1 cellular context compared by ENCODE assay signal in the genomic region with DNA sequence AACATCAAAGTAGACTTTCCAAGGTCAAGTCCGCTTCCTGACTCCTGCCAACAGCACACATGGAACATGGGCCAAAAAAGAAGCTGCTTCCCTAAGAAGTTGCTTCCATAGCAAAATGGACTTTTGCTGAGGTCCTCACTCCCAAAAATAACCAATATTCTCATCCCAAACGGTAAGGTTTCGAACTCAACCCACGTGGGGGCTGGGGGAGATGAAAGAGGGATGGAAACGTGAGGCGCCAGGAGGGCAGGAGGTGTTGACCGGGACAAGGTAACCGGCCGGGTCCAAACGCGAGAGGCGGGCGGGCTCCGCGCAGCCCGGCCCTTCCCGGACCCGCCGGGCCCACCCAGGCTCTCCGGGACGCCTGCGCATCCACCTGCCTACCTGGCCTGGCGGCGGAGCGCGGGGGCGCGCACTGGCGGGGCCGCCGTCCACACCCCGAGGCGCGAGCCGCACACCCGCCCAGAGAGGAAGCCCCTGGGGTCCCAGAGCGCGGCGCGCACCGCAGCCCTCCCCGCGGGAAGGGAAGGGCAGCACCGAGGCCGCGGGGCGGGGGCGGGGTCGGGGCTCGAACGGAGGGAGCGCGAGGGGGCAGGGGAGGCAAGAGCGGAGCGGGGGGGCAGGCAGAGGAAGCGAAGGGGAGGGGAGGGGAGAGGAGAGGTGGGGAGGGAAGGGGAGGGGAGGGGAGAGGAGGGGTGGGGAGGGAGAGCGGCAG.
TF ChIP-seq lines count a peak whose summit lies in the region.

No MANE protein-coding gene starts in this region.

TF ChIP-seq in K562, 482 proteins besides CTCF, POLR2A, EP300 and RAD21 (continued from another document and continues in another):
- TF ChIP-seq, protein P1, sequence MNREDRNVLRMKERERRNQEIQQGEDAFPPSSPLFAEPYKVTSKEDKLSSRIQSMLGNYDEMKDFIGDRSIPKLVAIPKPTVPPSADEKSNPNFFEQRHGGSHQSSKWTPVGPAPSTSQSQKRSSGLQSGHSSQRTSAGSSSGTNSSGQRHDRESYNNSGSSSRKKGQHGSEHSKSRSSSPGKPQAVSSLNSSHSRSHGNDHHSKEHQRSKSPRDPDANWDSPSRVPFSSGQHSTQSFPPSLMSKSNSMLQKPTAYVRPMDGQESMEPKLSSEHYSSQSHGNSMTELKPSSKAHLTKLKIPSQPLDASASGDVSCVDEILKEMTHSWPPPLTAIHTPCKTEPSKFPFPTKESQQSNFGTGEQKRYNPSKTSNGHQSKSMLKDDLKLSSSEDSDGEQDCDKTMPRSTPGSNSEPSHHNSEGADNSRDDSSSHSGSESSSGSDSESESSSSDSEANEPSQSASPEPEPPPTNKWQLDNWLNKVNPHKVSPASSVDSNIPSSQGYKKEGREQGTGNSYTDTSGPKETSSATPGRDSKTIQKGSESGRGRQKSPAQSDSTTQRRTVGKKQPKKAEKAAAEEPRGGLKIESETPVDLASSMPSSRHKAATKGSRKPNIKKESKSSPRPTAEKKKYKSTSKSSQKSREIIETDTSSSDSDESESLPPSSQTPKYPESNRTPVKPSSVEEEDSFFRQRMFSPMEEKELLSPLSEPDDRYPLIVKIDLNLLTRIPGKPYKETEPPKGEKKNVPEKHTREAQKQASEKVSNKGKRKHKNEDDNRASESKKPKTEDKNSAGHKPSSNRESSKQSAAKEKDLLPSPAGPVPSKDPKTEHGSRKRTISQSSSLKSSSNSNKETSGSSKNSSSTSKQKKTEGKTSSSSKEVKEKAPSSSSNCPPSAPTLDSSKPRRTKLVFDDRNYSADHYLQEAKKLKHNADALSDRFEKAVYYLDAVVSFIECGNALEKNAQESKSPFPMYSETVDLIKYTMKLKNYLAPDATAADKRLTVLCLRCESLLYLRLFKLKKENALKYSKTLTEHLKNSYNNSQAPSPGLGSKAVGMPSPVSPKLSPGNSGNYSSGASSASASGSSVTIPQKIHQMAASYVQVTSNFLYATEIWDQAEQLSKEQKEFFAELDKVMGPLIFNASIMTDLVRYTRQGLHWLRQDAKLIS (CRISPR knock-in tag; IDR thresholded peaks at IDR 0.05): no peak
- peak; percentile 86 for TF ChIP-seq CCNT2 (IDR thresholded peaks at IDR 0.05; ENCODE audit: borderline replicate concordance, extremely low read depth, insufficient read length, low read depth, low read length)
- peak; percentile 59 for TF ChIP-seq MYC (IDR thresholded peaks at IDR 0.05; ENCODE audit: low read depth, low read length)
- no peak for TF ChIP-seq MYC (CRISPR knock-in tag; IDR thresholded peaks at IDR 0.05; ENCODE audit: borderline replicate concordance, low read depth)
- no peak for TF ChIP-seq ZNF212 (CRISPR knock-in tag; IDR thresholded peaks at IDR 0.05)
- TF ChIP-seq, protein P2, sequence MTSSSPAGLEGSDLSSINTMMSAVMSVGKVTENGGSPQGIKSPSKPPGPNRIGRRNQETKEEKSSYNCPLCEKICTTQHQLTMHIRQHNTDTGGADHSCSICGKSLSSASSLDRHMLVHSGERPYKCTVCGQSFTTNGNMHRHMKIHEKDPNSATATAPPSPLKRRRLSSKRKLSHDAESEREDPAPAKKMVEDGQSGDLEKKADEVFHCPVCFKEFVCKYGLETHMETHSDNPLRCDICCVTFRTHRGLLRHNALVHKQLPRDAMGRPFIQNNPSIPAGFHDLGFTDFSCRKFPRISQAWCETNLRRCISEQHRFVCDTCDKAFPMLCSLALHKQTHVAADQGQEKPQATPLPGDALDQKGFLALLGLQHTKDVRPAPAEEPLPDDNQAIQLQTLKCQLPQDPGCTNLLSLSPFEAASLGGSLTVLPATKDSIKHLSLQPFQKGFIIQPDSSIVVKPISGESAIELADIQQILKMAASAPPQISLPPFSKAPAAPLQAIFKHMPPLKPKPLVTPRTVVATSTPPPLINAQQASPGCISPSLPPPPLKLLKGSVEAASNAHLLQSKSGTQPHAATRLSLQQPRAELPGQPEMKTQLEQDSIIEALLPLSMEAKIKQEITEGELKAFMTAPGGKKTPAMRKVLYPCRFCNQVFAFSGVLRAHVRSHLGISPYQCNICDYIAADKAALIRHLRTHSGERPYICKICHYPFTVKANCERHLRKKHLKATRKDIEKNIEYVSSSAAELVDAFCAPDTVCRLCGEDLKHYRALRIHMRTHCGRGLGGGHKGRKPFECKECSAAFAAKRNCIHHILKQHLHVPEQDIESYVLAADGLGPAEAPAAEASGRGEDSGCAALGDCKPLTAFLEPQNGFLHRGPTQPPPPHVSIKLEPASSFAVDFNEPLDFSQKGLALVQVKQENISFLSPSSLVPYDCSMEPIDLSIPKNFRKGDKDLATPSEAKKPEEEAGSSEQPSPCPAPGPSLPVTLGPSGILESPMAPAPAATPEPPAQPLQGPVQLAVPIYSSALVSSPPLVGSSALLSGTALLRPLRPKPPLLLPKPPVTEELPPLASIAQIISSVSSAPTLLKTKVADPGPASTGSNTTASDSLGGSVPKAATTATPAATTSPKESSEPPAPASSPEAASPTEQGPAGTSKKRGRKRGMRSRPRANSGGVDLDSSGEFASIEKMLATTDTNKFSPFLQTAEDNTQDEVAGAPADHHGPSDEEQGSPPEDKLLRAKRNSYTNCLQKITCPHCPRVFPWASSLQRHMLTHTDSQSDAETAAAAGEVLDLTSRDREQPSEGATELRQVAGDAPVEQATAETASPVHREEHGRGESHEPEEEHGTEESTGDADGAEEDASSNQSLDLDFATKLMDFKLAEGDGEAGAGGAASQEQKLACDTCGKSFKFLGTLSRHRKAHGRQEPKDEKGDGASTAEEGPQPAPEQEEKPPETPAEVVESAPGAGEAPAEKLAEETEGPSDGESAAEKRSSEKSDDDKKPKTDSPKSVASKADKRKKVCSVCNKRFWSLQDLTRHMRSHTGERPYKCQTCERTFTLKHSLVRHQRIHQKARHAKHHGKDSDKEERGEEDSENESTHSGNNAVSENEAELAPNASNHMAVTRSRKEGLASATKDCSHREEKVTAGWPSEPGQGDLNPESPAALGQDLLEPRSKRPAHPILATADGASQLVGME (CRISPR knock-in tag; IDR thresholded peaks at IDR 0.05): 0 out of 2 replicates have a peak, but pooled peaks have one; percentile 76
- TF ChIP-seq MIER1 (IDR thresholded peaks at IDR 0.05; ENCODE audit: low read depth): 0 out of 2 replicates have a peak, but pooled peaks have one; percentile 26
- 0 out of 2 replicates have a peak, but pooled peaks have one; percentile 20 for TF ChIP-seq ZNF143 (CRISPR knock-in tag; IDR thresholded peaks at IDR 0.05)
- TF ChIP-seq, protein P3, sequence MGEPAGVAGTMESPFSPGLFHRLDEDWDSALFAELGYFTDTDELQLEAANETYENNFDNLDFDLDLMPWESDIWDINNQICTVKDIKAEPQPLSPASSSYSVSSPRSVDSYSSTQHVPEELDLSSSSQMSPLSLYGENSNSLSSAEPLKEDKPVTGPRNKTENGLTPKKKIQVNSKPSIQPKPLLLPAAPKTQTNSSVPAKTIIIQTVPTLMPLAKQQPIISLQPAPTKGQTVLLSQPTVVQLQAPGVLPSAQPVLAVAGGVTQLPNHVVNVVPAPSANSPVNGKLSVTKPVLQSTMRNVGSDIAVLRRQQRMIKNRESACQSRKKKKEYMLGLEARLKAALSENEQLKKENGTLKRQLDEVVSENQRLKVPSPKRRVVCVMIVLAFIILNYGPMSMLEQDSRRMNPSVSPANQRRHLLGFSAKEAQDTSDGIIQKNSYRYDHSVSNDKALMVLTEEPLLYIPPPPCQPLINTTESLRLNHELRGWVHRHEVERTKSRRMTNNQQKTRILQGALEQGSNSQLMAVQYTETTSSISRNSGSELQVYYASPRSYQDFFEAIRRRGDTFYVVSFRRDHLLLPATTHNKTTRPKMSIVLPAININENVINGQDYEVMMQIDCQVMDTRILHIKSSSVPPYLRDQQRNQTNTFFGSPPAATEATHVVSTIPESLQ (CRISPR knock-in tag; IDR thresholded peaks at IDR 0.05): 0 out of 2 replicates have a peak, but pooled peaks have one; percentile 38
- TF ChIP-seq, protein P4, sequence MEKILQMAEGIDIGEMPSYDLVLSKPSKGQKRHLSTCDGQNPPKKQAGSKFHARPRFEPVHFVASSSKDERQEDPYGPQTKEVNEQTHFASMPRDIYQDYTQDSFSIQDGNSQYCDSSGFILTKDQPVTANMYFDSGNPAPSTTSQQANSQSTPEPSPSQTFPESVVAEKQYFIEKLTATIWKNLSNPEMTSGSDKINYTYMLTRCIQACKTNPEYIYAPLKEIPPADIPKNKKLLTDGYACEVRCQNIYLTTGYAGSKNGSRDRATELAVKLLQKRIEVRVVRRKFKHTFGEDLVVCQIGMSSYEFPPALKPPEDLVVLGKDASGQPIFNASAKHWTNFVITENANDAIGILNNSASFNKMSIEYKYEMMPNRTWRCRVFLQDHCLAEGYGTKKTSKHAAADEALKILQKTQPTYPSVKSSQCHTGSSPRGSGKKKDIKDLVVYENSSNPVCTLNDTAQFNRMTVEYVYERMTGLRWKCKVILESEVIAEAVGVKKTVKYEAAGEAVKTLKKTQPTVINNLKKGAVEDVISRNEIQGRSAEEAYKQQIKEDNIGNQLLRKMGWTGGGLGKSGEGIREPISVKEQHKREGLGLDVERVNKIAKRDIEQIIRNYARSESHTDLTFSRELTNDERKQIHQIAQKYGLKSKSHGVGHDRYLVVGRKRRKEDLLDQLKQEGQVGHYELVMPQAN (IDR thresholded peaks at IDR 0.05; ENCODE audit: borderline replicate concordance): peak; percentile 83
- TF ChIP-seq, protein P5, sequence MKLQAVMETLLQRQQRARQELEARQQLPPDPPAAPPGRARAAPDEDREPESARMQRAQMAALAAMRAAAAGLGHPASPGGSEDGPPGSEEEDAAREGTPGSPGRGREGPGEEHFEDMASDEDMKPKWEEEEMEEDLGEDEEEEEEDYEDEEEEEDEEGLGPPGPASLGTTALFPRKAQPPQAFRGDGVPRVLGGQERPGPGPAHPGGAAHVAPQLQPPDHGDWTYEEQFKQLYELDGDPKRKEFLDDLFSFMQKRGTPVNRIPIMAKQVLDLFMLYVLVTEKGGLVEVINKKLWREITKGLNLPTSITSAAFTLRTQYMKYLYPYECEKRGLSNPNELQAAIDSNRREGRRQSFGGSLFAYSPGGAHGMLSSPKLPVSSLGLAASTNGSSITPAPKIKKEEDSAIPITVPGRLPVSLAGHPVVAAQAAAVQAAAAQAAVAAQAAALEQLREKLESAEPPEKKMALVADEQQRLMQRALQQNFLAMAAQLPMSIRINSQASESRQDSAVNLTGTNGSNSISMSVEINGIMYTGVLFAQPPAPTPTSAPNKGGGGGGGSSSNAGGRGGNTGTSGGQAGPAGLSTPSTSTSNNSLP (IDR thresholded peaks at IDR 0.05; ENCODE audit: borderline replicate concordance, low read depth, low read length): 0 out of 2 replicates have a peak, but pooled peaks have one; percentile 11
- peak; percentile 95; the same call in 1 of the 2 replicates for TF ChIP-seq ZBTB7A (IDR thresholded peaks at IDR 0.05; ENCODE audit: borderline replicate concordance, control insufficient read depth, low read depth, low read length)
- TF ChIP-seq, protein P6, sequence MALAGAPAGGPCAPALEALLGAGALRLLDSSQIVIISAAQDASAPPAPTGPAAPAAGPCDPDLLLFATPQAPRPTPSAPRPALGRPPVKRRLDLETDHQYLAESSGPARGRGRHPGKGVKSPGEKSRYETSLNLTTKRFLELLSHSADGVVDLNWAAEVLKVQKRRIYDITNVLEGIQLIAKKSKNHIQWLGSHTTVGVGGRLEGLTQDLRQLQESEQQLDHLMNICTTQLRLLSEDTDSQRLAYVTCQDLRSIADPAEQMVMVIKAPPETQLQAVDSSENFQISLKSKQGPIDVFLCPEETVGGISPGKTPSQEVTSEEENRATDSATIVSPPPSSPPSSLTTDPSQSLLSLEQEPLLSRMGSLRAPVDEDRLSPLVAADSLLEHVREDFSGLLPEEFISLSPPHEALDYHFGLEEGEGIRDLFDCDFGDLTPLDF (CRISPR knock-in tag; IDR thresholded peaks at IDR 0.05): peak; percentile 58; the same call in 1 of the 2 replicates
